ENCODE assay signal across 1 cellular context in the genomic region with DNA sequence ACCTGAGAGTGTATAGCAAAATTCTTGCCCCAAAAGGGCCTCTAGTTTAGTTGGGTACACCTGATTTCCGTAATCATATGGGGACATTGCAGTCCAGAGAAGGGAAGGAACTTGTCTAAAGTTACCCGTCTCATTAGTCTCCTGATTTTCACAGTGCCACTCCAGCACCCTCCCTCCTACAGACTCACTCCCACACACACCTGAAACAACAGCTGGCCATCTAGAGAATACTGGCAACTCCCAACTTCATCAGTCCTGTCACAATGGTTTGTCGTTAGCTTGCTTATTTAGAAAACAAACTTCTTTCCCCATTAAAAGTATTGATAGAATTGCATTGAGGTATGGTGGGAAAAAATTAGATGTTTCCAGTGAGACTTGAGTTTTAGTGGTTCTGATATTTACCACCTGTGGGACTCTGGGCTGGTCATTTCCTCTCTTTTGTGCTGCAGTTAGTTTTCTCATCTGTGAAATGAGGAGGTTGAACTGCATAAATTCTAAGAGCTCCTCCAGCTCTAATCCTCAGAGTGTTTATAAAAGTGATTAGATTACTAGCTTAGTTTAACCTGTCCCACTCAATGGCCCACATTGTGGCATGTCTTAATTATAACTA.
TF ChIP-seq lines count a peak whose summit lies in the region.

No MANE protein-coding gene starts in this region.

TF ChIP-seq in HEK293, 187 proteins besides CTCF, POLR2A, EP300 and RAD21 (continued from another document):
- TF ChIP-seq, protein P1, sequence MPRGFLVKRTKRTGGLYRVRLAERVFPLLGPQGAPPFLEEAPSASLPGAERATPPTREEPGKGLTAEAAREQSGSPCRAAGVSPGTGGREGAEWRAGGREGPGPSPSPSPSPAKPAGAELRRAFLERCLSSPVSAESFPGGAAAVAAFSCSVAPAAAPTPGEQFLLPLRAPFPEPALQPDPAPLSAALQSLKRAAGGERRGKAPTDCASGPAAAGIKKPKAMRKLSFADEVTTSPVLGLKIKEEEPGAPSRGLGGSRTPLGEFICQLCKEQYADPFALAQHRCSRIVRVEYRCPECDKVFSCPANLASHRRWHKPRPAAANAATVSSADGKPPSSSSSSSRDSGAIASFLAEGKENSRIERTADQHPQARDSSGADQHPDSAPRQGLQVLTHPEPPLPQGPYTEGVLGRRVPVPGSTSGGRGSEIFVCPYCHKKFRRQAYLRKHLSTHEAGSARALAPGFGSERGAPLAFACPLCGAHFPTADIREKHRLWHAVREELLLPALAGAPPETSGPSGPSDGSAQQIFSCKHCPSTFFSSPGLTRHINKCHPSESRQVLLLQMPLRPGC (tag by site-specific recombination; IDR thresholded peaks at IDR 0.05) = no peak
- TF ChIP-seq ZSCAN16 (tag by site-specific recombination; IDR thresholded peaks at IDR 0.05) = no peak
- TF ChIP-seq, protein P2, sequence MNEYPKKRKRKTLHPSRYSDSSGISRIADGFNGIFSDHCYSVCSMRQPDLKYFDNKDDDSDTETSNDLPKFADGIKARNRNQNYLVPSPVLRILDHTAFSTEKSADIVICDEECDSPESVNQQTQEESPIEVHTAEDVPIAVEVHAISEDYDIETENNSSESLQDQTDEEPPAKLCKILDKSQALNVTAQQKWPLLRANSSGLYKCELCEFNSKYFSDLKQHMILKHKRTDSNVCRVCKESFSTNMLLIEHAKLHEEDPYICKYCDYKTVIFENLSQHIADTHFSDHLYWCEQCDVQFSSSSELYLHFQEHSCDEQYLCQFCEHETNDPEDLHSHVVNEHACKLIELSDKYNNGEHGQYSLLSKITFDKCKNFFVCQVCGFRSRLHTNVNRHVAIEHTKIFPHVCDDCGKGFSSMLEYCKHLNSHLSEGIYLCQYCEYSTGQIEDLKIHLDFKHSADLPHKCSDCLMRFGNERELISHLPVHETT (tag by site-specific recombination; IDR thresholded peaks at IDR 0.05) = no peak
- no peak for TF ChIP-seq ZNF701 (tag by site-specific recombination; IDR thresholded peaks at IDR 0.05)
- TF ChIP-seq ZNF184 (tag by site-specific recombination; IDR thresholded peaks at IDR 0.05) = no peak
- TF ChIP-seq, protein P3, sequence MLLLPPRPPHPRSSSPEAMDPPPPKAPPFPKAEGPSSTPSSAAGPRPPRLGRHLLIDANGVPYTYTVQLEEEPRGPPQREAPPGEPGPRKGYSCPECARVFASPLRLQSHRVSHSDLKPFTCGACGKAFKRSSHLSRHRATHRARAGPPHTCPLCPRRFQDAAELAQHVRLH (tag by site-specific recombination; IDR thresholded peaks at IDR 0.05) = no peak
- TF ChIP-seq ZNF221 (tag by site-specific recombination; IDR thresholded peaks at IDR 0.05; ENCODE audit: borderline replicate concordance) = no peak
- TF ChIP-seq BCL11B (tag by site-specific recombination; IDR thresholded peaks at IDR 0.05; ENCODE audit: low read depth) = no peak
- TF ChIP-seq, protein P4, sequence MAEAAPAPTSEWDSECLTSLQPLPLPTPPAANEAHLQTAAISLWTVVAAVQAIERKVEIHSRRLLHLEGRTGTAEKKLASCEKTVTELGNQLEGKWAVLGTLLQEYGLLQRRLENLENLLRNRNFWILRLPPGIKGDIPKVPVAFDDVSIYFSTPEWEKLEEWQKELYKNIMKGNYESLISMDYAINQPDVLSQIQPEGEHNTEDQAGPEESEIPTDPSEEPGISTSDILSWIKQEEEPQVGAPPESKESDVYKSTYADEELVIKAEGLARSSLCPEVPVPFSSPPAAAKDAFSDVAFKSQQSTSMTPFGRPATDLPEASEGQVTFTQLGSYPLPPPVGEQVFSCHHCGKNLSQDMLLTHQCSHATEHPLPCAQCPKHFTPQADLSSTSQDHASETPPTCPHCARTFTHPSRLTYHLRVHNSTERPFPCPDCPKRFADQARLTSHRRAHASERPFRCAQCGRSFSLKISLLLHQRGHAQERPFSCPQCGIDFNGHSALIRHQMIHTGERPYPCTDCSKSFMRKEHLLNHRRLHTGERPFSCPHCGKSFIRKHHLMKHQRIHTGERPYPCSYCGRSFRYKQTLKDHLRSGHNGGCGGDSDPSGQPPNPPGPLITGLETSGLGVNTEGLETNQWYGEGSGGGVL (tag by site-specific recombination; IDR thresholded peaks at IDR 0.05) = no peak
- TF ChIP-seq, protein P5, sequence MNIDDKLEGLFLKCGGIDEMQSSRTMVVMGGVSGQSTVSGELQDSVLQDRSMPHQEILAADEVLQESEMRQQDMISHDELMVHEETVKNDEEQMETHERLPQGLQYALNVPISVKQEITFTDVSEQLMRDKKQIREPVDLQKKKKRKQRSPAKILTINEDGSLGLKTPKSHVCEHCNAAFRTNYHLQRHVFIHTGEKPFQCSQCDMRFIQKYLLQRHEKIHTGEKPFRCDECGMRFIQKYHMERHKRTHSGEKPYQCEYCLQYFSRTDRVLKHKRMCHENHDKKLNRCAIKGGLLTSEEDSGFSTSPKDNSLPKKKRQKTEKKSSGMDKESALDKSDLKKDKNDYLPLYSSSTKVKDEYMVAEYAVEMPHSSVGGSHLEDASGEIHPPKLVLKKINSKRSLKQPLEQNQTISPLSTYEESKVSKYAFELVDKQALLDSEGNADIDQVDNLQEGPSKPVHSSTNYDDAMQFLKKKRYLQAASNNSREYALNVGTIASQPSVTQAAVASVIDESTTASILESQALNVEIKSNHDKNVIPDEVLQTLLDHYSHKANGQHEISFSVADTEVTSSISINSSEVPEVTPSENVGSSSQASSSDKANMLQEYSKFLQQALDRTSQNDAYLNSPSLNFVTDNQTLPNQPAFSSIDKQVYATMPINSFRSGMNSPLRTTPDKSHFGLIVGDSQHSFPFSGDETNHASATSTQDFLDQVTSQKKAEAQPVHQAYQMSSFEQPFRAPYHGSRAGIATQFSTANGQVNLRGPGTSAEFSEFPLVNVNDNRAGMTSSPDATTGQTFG (tag by site-specific recombination; IDR thresholded peaks at IDR 0.05; ENCODE audit: borderline replicate concordance) = no peak
- peak; percentile 18; the same call in 1 of the 2 replicates for TF ChIP-seq SP7 (tag by site-specific recombination; IDR thresholded peaks at IDR 0.05)
- TF ChIP-seq SCRT1 (tag by site-specific recombination; IDR thresholded peaks at IDR 0.05; ENCODE audit: borderline replicate concordance) = peak; percentile 52; the same call in 1 of the 2 replicates
- TF ChIP-seq ZNF785 (tag by site-specific recombination; IDR thresholded peaks at IDR 0.05) = no peak
- TF ChIP-seq, protein P6, sequence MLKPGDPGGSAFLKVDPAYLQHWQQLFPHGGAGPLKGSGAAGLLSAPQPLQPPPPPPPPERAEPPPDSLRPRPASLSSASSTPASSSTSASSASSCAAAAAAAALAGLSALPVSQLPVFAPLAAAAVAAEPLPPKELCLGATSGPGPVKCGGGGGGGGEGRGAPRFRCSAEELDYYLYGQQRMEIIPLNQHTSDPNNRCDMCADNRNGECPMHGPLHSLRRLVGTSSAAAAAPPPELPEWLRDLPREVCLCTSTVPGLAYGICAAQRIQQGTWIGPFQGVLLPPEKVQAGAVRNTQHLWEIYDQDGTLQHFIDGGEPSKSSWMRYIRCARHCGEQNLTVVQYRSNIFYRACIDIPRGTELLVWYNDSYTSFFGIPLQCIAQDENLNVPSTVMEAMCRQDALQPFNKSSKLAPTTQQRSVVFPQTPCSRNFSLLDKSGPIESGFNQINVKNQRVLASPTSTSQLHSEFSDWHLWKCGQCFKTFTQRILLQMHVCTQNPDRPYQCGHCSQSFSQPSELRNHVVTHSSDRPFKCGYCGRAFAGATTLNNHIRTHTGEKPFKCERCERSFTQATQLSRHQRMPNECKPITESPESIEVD (tag by site-specific recombination; IDR thresholded peaks at IDR 0.05) = peak; percentile 69
- TF ChIP-seq ZNF621 (tag by site-specific recombination; IDR thresholded peaks at IDR 0.05) = no peak
- no peak for TF ChIP-seq ZNF777 (tag by site-specific recombination; IDR thresholded peaks at IDR 0.05; ENCODE audit: borderline replicate concordance)
- TF ChIP-seq OVOL3 (tag by site-specific recombination; IDR thresholded peaks at IDR 0.05) = no peak
- TF ChIP-seq KLF1 (tag by site-specific recombination; IDR thresholded peaks at IDR 0.05) = peak; percentile 39; the same call in 1 of the 2 replicates
- no peak for TF ChIP-seq ZNF747 (tag by site-specific recombination; IDR thresholded peaks at IDR 0.05)
TF ChIP-seq in HEK293: peak in this region for 9.
